ENCODE assay signal across 8 cellular contexts in the genomic region with DNA sequence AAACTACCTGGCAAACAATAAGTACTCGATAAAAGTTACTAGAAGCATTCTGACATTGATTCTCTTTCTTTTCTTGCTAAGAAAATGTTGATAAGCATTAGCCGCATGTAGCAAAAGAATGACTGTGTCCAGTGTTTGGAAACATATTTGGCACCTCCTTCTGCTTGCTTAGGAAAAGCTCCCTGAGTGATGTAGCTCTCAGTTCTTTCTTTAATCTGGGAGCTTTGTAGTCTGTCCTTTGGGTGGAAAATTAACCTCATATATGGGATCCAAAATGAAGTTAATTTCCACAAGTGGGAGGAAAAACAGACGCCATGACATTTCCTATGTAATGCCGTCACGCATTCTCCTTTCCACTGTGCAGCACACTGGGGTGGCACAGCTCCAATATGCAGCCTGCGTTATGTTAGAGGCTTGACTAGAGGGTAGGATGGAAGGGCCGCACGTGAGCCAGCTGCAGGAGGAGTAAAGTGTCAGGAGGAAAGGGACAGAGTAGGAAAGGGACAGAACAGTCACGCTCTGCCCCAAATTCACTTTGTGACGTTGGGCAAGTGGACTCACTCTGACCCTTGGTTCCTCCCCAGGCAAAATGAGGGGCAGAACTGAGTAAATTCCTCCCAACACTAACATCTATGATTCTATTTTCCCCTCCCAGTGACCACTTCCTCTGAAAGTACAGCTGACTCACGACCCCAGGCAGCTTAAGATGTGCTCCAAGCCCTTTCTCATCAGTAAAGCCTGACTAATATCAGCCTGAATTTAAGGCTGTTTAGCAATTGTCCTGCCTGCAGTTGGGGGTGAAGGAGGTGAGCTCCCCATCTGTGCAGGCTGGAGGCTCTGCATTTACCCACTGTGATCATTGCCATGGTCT.
DNase-seq lines count a peak whose midpoint lies in the region; ATAC-seq and TF ChIP-seq lines count a peak whose summit lies in the region.

No MANE protein-coding gene starts in this region.

- no peak overlapping the region for H3K27ac Mint-ChIP-seq in activated T-cell treated with anti-CD3 and anti-CD28 coated beads, Interleukin-2, amount 50 U/mL, for 72 hours

- H3K27me3 ChIP-seq in Panc1 (ENCODE audit: control insufficient read depth, insufficient read depth, low read length): no peaks in the 10 kb centered on the region
- no peaks in the 10 kb centered on the region for H3K27me3 ChIP-seq in testis
- H3K27me3 ChIP-seq in Peyer's patch: no peaks in the 10 kb centered on the region

- intact Hi-C loops in Panc1 (cut with micrococcal nuclease; ENCODE audit: unreplicated experiment): no loop called here
- intact Hi-C loops in testis (cut with DNase I; ENCODE audit: low total_unique reads): no loop called here

- H3K4me3 ChIP-seq in Panc1 (ENCODE audit: low read depth in 2 of 2, low read length in 2 of 2): no peak overlapping the region
- no peak overlapping the region for H3K4me3 ChIP-seq in testis
- H3K4me3 ChIP-seq in Peyer's patch: no peak overlapping the region

- no peak for TF ChIP-seq CTCF in Panc1 (IDR thresholded peaks at IDR 0.05)
- no peak for TF ChIP-seq CTCF in testis (IDR thresholded peaks at IDR 0.05)
- no peak for TF ChIP-seq CTCF in Peyer's patch (IDR thresholded peaks at IDR 0.05)

- POLR2A ChIA-PET in Panc1 (lab: Charles Lee): interaction anchor here (0.6 kb wide), 1 partner anchor 166 kb away, joined by 7 read pairs; no protein-coding TSS in a partner anchor

- H3K4me1 ChIP-seq in Panc1 (ENCODE audit: control insufficient read depth, insufficient read depth, low read length) (no peaks in the 10 kb centered on the region), testis (peaks cover 7% of the 10 kb centered on the region), Peyer's patch (peaks cover 0 to 6% (median 0%) of the 10 kb centered on the region in 4 donors)

- DNase-seq in activated T-cell treated with anti-CD3 and anti-CD28 coated beads, Interleukin-2, amount 50 U/mL, for 72 hours: peak; percentile 21 to 22
- DNase-seq in activated T-cell treated with anti-CD3 and anti-CD28 coated beads for 4 hours: no peak
- no peak for DNase-seq in Panc1 (ENCODE audit: low read depth, low spot score)
- DNase-seq in foreskin melanocyte: peak; percentile 97
- DNase-seq in testis: peak; percentile 48
- no peak for DNase-seq in effector CD8-positive, alpha-beta T cell (lab: John Stamatoyannopoulos, UW)
- DNase-seq in Peyer's patch: no peak
- DNase-seq in activated CD8-positive, alpha-beta memory T cell treated with anti-CD3 and anti-CD28 coated beads for 24 hours: no peak

- no peaks in the 10 kb centered on the region for H3K9me3 ChIP-seq in Panc1 (ENCODE audit: control insufficient read depth, insufficient read depth, low read depth, low read length)
- no peaks in the 10 kb centered on the region for H3K9me3 ChIP-seq in testis
- H3K9me3 ChIP-seq in Peyer's patch: no peaks in the 10 kb centered on the region

- peaks cover 21% of the 10 kb centered on the region for H3K27me3 Mint-ChIP-seq in activated T-cell treated with anti-CD3 and anti-CD28 coated beads, Interleukin-2, amount 50 U/mL, for 72 hours (ENCODE audit: low read depth)

- H3K36me3 Mint-ChIP-seq in activated T-cell treated with anti-CD3 and anti-CD28 coated beads, Interleukin-2, amount 50 U/mL, for 72 hours (ENCODE audit: insufficient read depth in 2 of 2): no peaks in the 10 kb centered on the region

- in situ Hi-C loops in Panc1 (cut with HindIII; ENCODE audit: low pct_unique_long_range_greater_than_20kb, low sequenced_read_pairs): no loop called here

- WGBS in testis, 2 donors: 42 to 59% methylated on average over 11 of the region's 11 CpGs

- ATAC-seq in activated T-cell treated with anti-CD3 and anti-CD28 coated beads, Interleukin-2, amount 50 U/mL, for 72 hours (replicated peaks in 1 of 2): peak; percentile 92 to 95
- ATAC-seq in Panc1: peak; percentile 60

- TF ChIP-seq POLR2A in testis (IDR thresholded peaks at IDR 0.05) (no peak), Peyer's patch (IDR thresholded peaks at IDR 0.05) (no peak)

- CTCF ChIA-PET in Panc1 (lab: Charles Lee): no interaction called here

- no peak overlapping the region for H3K4me3 Mint-ChIP-seq in activated T-cell treated with anti-CD3 and anti-CD28 coated beads, Interleukin-2, amount 50 U/mL, for 72 hours

- BruUV-seq in Panc1 (replicated peaks; lab: Mats Ljungman, UMichigan): no TSS peak

- H3K27ac ChIP-seq in Panc1 (ENCODE audit: low read length) (no peak overlapping the region), testis (peak overlapping the region in 1 of 2 donors; percentile 10), Peyer's patch (peak overlapping the region in 1 of 4 donors; percentile 58)

- H3K36me3 ChIP-seq in Panc1 (ENCODE audit: control insufficient read depth, insufficient read depth, low read length): no peaks in the 10 kb centered on the region
- no peaks in the 10 kb centered on the region for H3K36me3 ChIP-seq in testis (ENCODE audit: low read depth, missing control alignments)
- H3K36me3 ChIP-seq in Peyer's patch: no peaks in the 10 kb centered on the region

- H3K4me1 Mint-ChIP-seq in activated T-cell treated with anti-CD3 and anti-CD28 coated beads, Interleukin-2, amount 50 U/mL, for 72 hours (ENCODE audit: low read depth): peaks cover 12% of the 10 kb centered on the region

- H3K9me3 Mint-ChIP-seq in activated T-cell treated with anti-CD3 and anti-CD28 coated beads, Interleukin-2, amount 50 U/mL, for 72 hours: no peaks in the 10 kb centered on the region

Comparison
In these comparisons a context has a peak if more than half of its experiments do, and no peak if none do; other contexts are left out.
1. DNase-seq: peak in activated T-cell treated with anti-CD3 and anti-CD28 coated beads, Interleukin-2, amount 50 U/mL, for 72 hours (2 of 2), foreskin melanocyte (single experiment) and testis (single experiment); none in activated T-cell treated with anti-CD3 and anti-CD28 coated beads for 4 hours (single experiment), Panc1 (single experiment), effector CD8-positive, alpha-beta T cell (single experiment), Peyer's patch (0 of 3) and activated CD8-positive, alpha-beta memory T cell treated with anti-CD3 and anti-CD28 coated beads for 24 hours (single experiment).